Comparison of ENCODE assay signal across 25 cellular contexts in the genomic region with DNA sequence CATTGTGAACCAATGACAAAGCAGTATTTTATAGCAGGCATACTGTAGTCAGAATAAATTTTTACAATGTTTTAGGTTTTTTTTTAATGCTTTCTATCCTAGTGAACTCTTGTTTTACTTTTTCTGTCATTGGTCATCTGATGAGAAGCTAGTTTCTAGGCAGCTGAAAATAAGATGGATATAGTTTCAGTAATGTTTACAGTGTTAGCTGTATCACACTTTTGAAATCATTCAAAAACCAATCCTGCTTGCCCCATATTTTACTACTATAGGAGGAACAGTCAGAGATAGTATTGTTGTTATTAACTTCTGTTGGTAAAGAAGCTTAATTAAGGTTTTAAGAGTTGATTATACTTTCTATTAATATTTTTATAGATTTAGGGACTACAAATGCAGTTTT.
"Had no signal": no experiment of that assay in that cellular context is flagged by ENCODE, and none has a peak within 500 bp of the region (broad histone marks: within the 10 kb centered on the region; RNA-seq: fewer than 3 reads in every experiment).

No MANE protein-coding gene starts in this region.

- H3K4me3 Mint-ChIP-seq: activated naive CD8-positive, alpha-beta T cell; effector memory CD8-positive, alpha-beta T cell; immature natural killer cell; neural crest cell; stimulated activated memory B cell treated with anti-CD40 and anti-IgM and Interleukin-4, amounts not matched to agents 10 μg/mL and 1 μg/mL and 100 μg/mL, for 72 hours had no signal

- ATAC-seq: effector memory CD8-positive, alpha-beta T cell; esophagus mucosa; left lung; naive thymus-derived CD4-positive, alpha-beta T cell; sciatic nerve; stimulated activated memory B cell treated with anti-CD40 and anti-IgM and Interleukin-4, amounts not matched to agents 10 μg/mL and 1 μg/mL and 100 μg/mL, for 72 hours had no signal

- H3K36me3 Mint-ChIP-seq: immature natural killer cell had no signal

- H3K27ac Mint-ChIP-seq: stimulated activated memory B cell treated with anti-CD40 and anti-IgM and Interleukin-4, amounts not matched to agents 10 μg/mL and 1 μg/mL and 100 μg/mL, for 72 hours had no signal

- H3K4me2 ChIP-seq: hepatocyte had no signal

- H3K9me3 Mint-ChIP-seq: immature natural killer cell had no signal

- H3K9me3 ChIP-seq: adrenal gland, ascending aorta, left lung, stomach, suprapubic skin had no signal

- H3K27me3 ChIP-seq: adrenal gland, ascending aorta, brain microvascular endothelial cell, hepatocyte, left lung, stomach, suprapubic skin, transverse colon had no signal

- H2AFZ ChIP-seq: hepatocyte had no signal

- H3K27ac ChIP-seq: adrenal gland, brain microvascular endothelial cell, hepatocyte, left lung, stomach, suprapubic skin, transverse colon had no signal

- H3K36me3 ChIP-seq: adrenal gland, ascending aorta, brain microvascular endothelial cell, left lung, stomach, suprapubic skin, transverse colon had no signal

- H3K27me3 Mint-ChIP-seq: activated naive CD8-positive, alpha-beta T cell; effector memory CD8-positive, alpha-beta T cell; naive thymus-derived CD4-positive, alpha-beta T cell; stimulated activated memory B cell treated with anti-CD40 and anti-IgM and Interleukin-4, amounts not matched to agents 10 μg/mL and 1 μg/mL and 100 μg/mL, for 72 hours had no signal

- H3K4me3 ChIP-seq: adrenal gland, ascending aorta, hepatocyte, left lung, lung, stomach, suprapubic skin, transverse colon had no signal

- H3K4me1 Mint-ChIP-seq: neural crest cell had no signal

- DNase-seq: activated CD4-positive, alpha-beta T cell treated with anti-CD3 and anti-CD28 coated beads, Interleukin-2, amount 50 U/mL, for 1 hour; activated effector memory CD4-positive, alpha-beta T cell treated with anti-CD3 and anti-CD28 coated beads, Interleukin-2, amount 50 U/mL, for 16 hours; activated T-cell treated with anti-CD3 and anti-CD28 coated beads, Interleukin-2, amount 50 U/mL, for 48 hours; adrenal gland; brain microvascular endothelial cell; effector memory CD8-positive, alpha-beta T cell; foreskin melanocyte; glutamatergic neuron; immature natural killer cell; left lung; naive thymus-derived CD4-positive, alpha-beta T cell; posterior cingulate gyrus; small intestine; stimulated activated CD4-positive, alpha-beta T cell treated with anti-CD3 and anti-CD28 coated beads, Interleukin-2, amount 100 ng/mL, for 24 hours; stomach; transverse colon had no signal
